ENCODE assay signal across 15 cellular contexts in the genomic region with DNA sequence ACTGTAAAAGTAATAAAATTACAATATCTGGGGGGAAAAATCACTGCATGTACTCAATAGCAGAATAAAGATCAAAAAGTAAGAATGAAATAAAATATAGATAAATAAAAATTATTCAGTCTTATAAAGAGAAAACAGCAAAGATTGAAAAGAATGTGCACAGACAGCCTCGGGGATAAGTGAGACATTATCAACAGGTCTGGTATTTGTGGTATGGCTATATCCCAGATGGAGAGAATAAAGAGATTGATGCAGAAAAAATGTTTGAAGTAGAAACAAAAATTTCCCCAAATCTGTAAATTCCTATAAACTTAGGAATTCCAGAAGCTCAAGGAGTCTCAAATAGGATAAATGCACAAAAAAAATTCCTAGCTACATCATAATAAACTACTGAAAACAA.
"Had no signal": no experiment of that assay in that cellular context is flagged by ENCODE, and none has a peak within 500 bp of the region (broad histone marks: within the 10 kb centered on the region; RNA-seq: fewer than 3 reads in every experiment).

No MANE protein-coding gene starts in this region.

- H3K4me1 Mint-ChIP-seq: activated naive CD8-positive, alpha-beta T cell treated with anti-CD3 and anti-CD28 coated beads, Interleukin-2, amount 50 U/mL, for 24 hours; immature natural killer cell; nephron had no signal

- H3K27me3 Mint-ChIP-seq: activated naive CD8-positive, alpha-beta T cell treated with anti-CD3 and anti-CD28 coated beads, Interleukin-2, amount 50 U/mL, for 24 hours; stimulated activated naive CD8-positive, alpha-beta T cell treated with anti-CD3 and anti-CD28 coated beads, Interleukin-15, Interleukin-2, amounts not matched to agents 100 ng/mL and 50 ng/mL, for 24 hours had no signal

- DNase-seq: activated CD4-positive, alpha-beta T cell treated with anti-CD3 and anti-CD28 coated beads for 48 hours; activated naive CD4-positive, alpha-beta T cell treated with Interleukin-2 at 50 U/mL for 16 hours; activated naive CD8-positive, alpha-beta T cell treated with anti-CD3 and anti-CD28 coated beads, Interleukin-2, amount 50 U/mL, for 24 hours; body of pancreas; cerebellar nuclear complex; dorsolateral prefrontal cortex; foreskin fibroblast; immature natural killer cell; left cardiac atrium; stimulated activated CD4-positive, alpha-beta T cell treated with anti-CD3 and anti-CD28 coated beads, Interleukin-15, amount 100 ng/mL, for 24 hours; stimulated activated CD4-positive, alpha-beta T cell treated with anti-CD3 and anti-CD28 coated beads, Interleukin-4, amount 100 ng/mL, for 24 hours had no signal

- H3K27ac Mint-ChIP-seq: activated naive CD8-positive, alpha-beta T cell treated with anti-CD3 and anti-CD28 coated beads, Interleukin-2, amount 50 U/mL, for 24 hours; immature natural killer cell; nephron; stimulated activated naive CD8-positive, alpha-beta T cell treated with anti-CD3 and anti-CD28 coated beads, Interleukin-15, Interleukin-2, amounts not matched to agents 100 ng/mL and 50 ng/mL, for 24 hours; T-helper 1 cell treated with Interleukin-12 subunit alpha and Interleukin-12 subunit beta and Interleukin-4 antibody, amounts not matched to agents 30 μg/mL and 1 μg/mL, for 36 hours had no signal

- H3K9me3 Mint-ChIP-seq: immature natural killer cell; nephron; stimulated activated naive CD8-positive, alpha-beta T cell treated with anti-CD3 and anti-CD28 coated beads, Interleukin-15, Interleukin-2, amounts not matched to agents 100 ng/mL and 50 ng/mL, for 24 hours; T-helper 1 cell treated with Interleukin-12 subunit alpha and Interleukin-12 subunit beta and Interleukin-4 antibody, amounts not matched to agents 30 μg/mL and 1 μg/mL, for 36 hours had no signal

- H3K4me3 ChIP-seq: body of pancreas, dorsolateral prefrontal cortex, esophagus muscularis mucosa had no signal

- H3K4me3 Mint-ChIP-seq: activated naive CD8-positive, alpha-beta T cell treated with anti-CD3 and anti-CD28 coated beads, Interleukin-2, amount 50 U/mL, for 24 hours; immature natural killer cell; nephron; stimulated activated naive CD8-positive, alpha-beta T cell treated with anti-CD3 and anti-CD28 coated beads, Interleukin-15, Interleukin-2, amounts not matched to agents 100 ng/mL and 50 ng/mL, for 24 hours; T-helper 1 cell treated with Interleukin-12 subunit alpha and Interleukin-12 subunit beta and Interleukin-4 antibody, amounts not matched to agents 30 μg/mL and 1 μg/mL, for 36 hours had no signal
